Comparison of ENCODE assay signal across 20 cellular contexts in the genomic region with DNA sequence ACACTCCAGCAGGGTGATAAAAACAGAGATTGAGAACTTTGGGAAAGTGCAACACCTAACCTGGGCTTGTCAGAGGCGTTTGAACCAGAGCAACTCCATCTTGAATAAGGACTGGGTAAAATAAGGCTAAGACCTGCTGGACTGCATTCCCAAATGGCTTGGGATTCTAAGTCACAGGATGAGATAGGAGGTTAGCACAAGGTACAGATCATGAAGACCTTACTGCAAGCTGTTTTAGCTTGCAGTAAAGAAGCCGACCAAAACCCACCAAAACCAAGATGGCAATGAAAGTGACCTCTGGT. TPM values are rescaled to one million over a fixed set of nuclear protein-coding genes. Genes with fewer than 3 reads are reported as not detected.
A peak's percentile ranks its signal among the peaks of the same experiment; 100 is the strongest.
DNase-seq lines count a peak whose midpoint lies in the region; ATAC-seq and TF ChIP-seq lines count a peak whose summit lies in the region.
"Had no signal": no experiment of that assay in that cellular context is flagged by ENCODE, and none has a peak within 500 bp of the region (broad histone marks: within the 10 kb centered on the region; RNA-seq: fewer than 3 reads in every experiment).

No MANE protein-coding gene starts in this region.

- H3K4me2 ChIP-seq in IMR-90 (ENCODE audit: low read depth, low read length) (peak overlapping the region; percentile 96), mammary epithelial cell (ENCODE audit: insufficient read depth, low read depth, low read length) (peak overlapping the region; percentile 71)

- H3K18ac ChIP-seq in IMR-90 (ENCODE audit: low read depth, low read length), result peak overlapping the region; percentile 99

- H2BK120ac ChIP-seq in IMR-90 (ENCODE audit: low read depth, low read length), result peak overlapping the region; percentile 100

- H2BK20ac ChIP-seq in IMR-90 (ENCODE audit: low read depth, low read length), result peak overlapping the region; percentile 100

- DNase-seq in A673 (ENCODE audit: low spot score) (no peak), IMR-90 (no peak), mammary epithelial cell (no peak), erythroblast (lab: John Stamatoyannopoulos, UW) (no peak), NCI-H1930 (lab: John Stamatoyannopoulos, UW) (no peak), NCI-H2081 (lab: John Stamatoyannopoulos, UW) (no peak), foreskin keratinocyte (no peak)
- DNase-seq: activated CD4-positive, alpha-beta T cell treated with anti-CD3 and anti-CD28 coated beads for 48 hours; activated CD8-positive, alpha-beta memory T cell treated with anti-CD3 and anti-CD28 coated beads, Interleukin-2, amount 50 U/mL, for 48 hours; activated naive CD4-positive, alpha-beta T cell treated with Interleukin-2 at 50 U/mL for 16 hours; body of pancreas; Caco-2; dorsolateral prefrontal cortex; NCI-H1436 treated with DMSO at 0.1 percent for 48 hours; ovary; spleen; uterus had no signal

- no peaks in the 10 kb centered on the region for H3K9me3 ChIP-seq in A673 (ENCODE audit: low read depth, low read length, poor library complexity, severe bottlenecking)
- H3K9me3 ChIP-seq in IMR-90 (ENCODE audit: control insufficient read depth, insufficient read depth, low read length), result no peaks in the 10 kb centered on the region
- no peaks in the 10 kb centered on the region for H3K9me3 ChIP-seq in mammary epithelial cell (replicated peaks; ENCODE audit: insufficient read depth, low read length)
- H3K9me3 ChIP-seq: body of pancreas, Caco-2, ovary, spleen, uterus had no signal

- WGBS in IMR-90 (ENCODE audit: extremely low coverage in 2 of 2, insufficient read length in 1 of 2), 2 experiments, result 83% methylated on average over 2 of the region's 2 CpGs; no CpG with 5 or more reads in 1 of the 2 experiments
- 95% methylated on average over 2 of the region's 2 CpGs for WGBS in mammary epithelial cell (ENCODE audit: low coverage, missing lambda C conversion rate)

- no TSS peak for BruUV-seq in A673 (replicated peaks; lab: Mats Ljungman, UMichigan)
- BruUV-seq in IMR-90 (replicated peaks; lab: Mats Ljungman, UMichigan), result no TSS peak
- BruUV-seq in mammary epithelial cell (replicated peaks; lab: Mats Ljungman, UMichigan), result no TSS peak

- TF ChIP-seq POLR2A in IMR-90 (IDR thresholded peaks at IDR 0.05; ENCODE audit: low read depth, low read length), result no peak
- TF ChIP-seq POLR2A in erythroblast (IDR thresholded peaks at IDR 0.05; ENCODE audit: low read length), result no peak

- no peaks in the 10 kb centered on the region for H3K36me3 ChIP-seq in A673 (ENCODE audit: insufficient read depth, low read length, poor library complexity, severe bottlenecking)
- H3K36me3 ChIP-seq in IMR-90 (ENCODE audit: control insufficient read depth, insufficient read depth, low read length), result no peaks in the 10 kb centered on the region
- no peaks in the 10 kb centered on the region for H3K36me3 ChIP-seq in mammary epithelial cell (ENCODE audit: insufficient read depth, low read length)
- H3K36me3 ChIP-seq: ovary, spleen, uterus had no signal

- peak overlapping the region; percentile 47 for H3K9ac ChIP-seq in IMR-90 (ENCODE audit: low read depth, low read length)
- H3K9ac ChIP-seq in mammary epithelial cell (ENCODE audit: insufficient read depth, low read length), result no peak overlapping the region

- TF ChIP-seq RAD21 in IMR-90 (IDR thresholded peaks at IDR 0.05; ENCODE audit: low read length), result no peak

- H3K9me3 Mint-ChIP-seq in nephron, result peaks cover 2% of the 10 kb centered on the region
- H3K9me3 Mint-ChIP-seq: stimulated activated effector memory CD8-positive, alpha-beta T cell treated with anti-CD3 and anti-CD28 coated beads, Interleukin-12 subunit alpha, Interleukin-12 subunit beta, amount 100 ng/mL, for 72 hours had no signal

- peaks cover 13% of the 10 kb centered on the region for H3K4me1 Mint-ChIP-seq in nephron

- peak overlapping the region; percentile 100 for H3K4ac ChIP-seq in IMR-90 (ENCODE audit: low read depth, low read length)

- H2BK5ac ChIP-seq in IMR-90 (ENCODE audit: low read depth, low read length, poor library complexity, severe bottlenecking), result peak overlapping the region; percentile 98

- H3K27me3 Mint-ChIP-seq in nephron (ENCODE audit: low read depth), result no peaks in the 10 kb centered on the region

- H4K91ac ChIP-seq in IMR-90 (ENCODE audit: insufficient read depth, low read depth, low read length), result peak overlapping the region; percentile 99

- H3K4me1 ChIP-seq in A673 (ENCODE audit: insufficient read depth, low read length, poor library complexity, severe bottlenecking), result peaks cover 23% of the 10 kb centered on the region
- H3K4me1 ChIP-seq in IMR-90 (ENCODE audit: control insufficient read depth, insufficient read depth, low read length), result peaks cover 8% of the 10 kb centered on the region
- peaks cover 10% of the 10 kb centered on the region for H3K4me1 ChIP-seq in mammary epithelial cell (ENCODE audit: insufficient read depth, low read length)
- peaks cover 14% of the 10 kb centered on the region for H3K4me1 ChIP-seq in foreskin keratinocyte
- H3K4me1 ChIP-seq: Caco-2, uterus had no signal

- intact Hi-C loops in A673 (cut with micrococcal nuclease; ENCODE audit: unreplicated experiment) (no loop called here), IMR-90 (cut with micrococcal nuclease) (no loop called here), mammary epithelial cell (cut with micrococcal nuclease) (no loop called here)

- in situ Hi-C loops in IMR-90 (cut with MboI; ENCODE audit: low sequenced_read_pairs), result no loop called here
- in situ Hi-C loops in mammary epithelial cell (cut with MboI; ENCODE audit: low sequenced_read_pairs in 2 of 2), result no loop called here

- dilution Hi-C loops in IMR-90 (cut with HindIII; ENCODE audit: low sequenced_read_pairs, unreplicated experiment) (no loop called here), mammary epithelial cell (cut with HindIII; ENCODE audit: low sequenced_read_pairs) (no loop called here)

- H4K20me1 ChIP-seq in IMR-90 (ENCODE audit: insufficient read depth, low read length) (no peaks in the 10 kb centered on the region), mammary epithelial cell (ENCODE audit: insufficient read depth, low read length) (no peaks in the 10 kb centered on the region)

- H3K4me3 ChIP-seq in A673 (ENCODE audit: low read depth, low read length, poor library complexity, severe bottlenecking) (no peak overlapping the region), IMR-90 (ENCODE audit: insufficient read depth, low read depth, low read length) (no peak overlapping the region; the same call in 1 of the 2 replicates), mammary epithelial cell (replicated peaks in 1 of 3; ENCODE audit: insufficient read depth in 1 of 3, low read depth in 2 of 3, low read length in 3 of 3) (no peak overlapping the region)
- H3K4me3 ChIP-seq: body of pancreas, dorsolateral prefrontal cortex, GM12878, ovary, uterus had no signal

- H2AK9ac ChIP-seq in IMR-90 (replicated peaks; ENCODE audit: low read depth, low read length, poor library complexity), result peak overlapping the region; percentile 21

- peak overlapping the region; percentile 97 for H3K23ac ChIP-seq in IMR-90 (ENCODE audit: low read depth, low read length)

- H3K79me2 ChIP-seq in mammary epithelial cell (ENCODE audit: insufficient read depth, low read length), result peaks cover 18% of the 10 kb centered on the region

- no peak overlapping the region for H2AFZ ChIP-seq in IMR-90 (replicated peaks; ENCODE audit: low read length, poor library complexity)
- peak overlapping the region; percentile 29 for H2AFZ ChIP-seq in mammary epithelial cell (ENCODE audit: low read depth, low read length)

- H3K4me3 Mint-ChIP-seq in nephron, result no peak overlapping the region
- H3K4me3 Mint-ChIP-seq: stimulated activated effector memory CD8-positive, alpha-beta T cell treated with anti-CD3 and anti-CD28 coated beads, Interleukin-12 subunit alpha, Interleukin-12 subunit beta, amount 100 ng/mL, for 72 hours had no signal

- H3K79me1 ChIP-seq in IMR-90 (ENCODE audit: low read depth in 1 of 2, low read length in 2 of 2), result peaks cover 17 to 58% of the 10 kb centered on the region in 2 experiments

- ATAC-seq in IMR-90 (ENCODE audit: low read depth) (no peak), foreskin keratinocyte (no peak)
- ATAC-seq: body of pancreas, GM12878 had no signal

- peak overlapping the region; percentile 99 for H4K5ac ChIP-seq in IMR-90 (ENCODE audit: low read depth, low read length)

- H3K27me3 ChIP-seq in A673 (replicated peaks; ENCODE audit: insufficient read depth, low read depth, low read length, poor library complexity), result no peaks in the 10 kb centered on the region
- no peaks in the 10 kb centered on the region for H3K27me3 ChIP-seq in IMR-90 (ENCODE audit: control insufficient read depth, insufficient read depth, low read length)
- H3K27me3 ChIP-seq in mammary epithelial cell (ENCODE audit: insufficient read depth, low read length), result no peaks in the 10 kb centered on the region
- no peaks in the 10 kb centered on the region for H3K27me3 ChIP-seq in foreskin keratinocyte
- H3K27me3 ChIP-seq: body of pancreas, dorsolateral prefrontal cortex, ovary, spleen, uterus had no signal

- H4K8ac ChIP-seq in IMR-90 (ENCODE audit: low read depth in 2 of 2, low read length in 2 of 2), result peak overlapping the region; percentile 93 to 95

- peaks cover 1% of the 10 kb centered on the region for H3K36me3 Mint-ChIP-seq in nephron (ENCODE audit: low read depth)
- H3K36me3 Mint-ChIP-seq: stimulated activated effector memory CD8-positive, alpha-beta T cell treated with anti-CD3 and anti-CD28 coated beads, Interleukin-12 subunit alpha, Interleukin-12 subunit beta, amount 100 ng/mL, for 72 hours had no signal

- H3K14ac ChIP-seq in IMR-90 (replicated peaks; ENCODE audit: low read depth, low read length), result peak overlapping the region; percentile 99

- no peak for TF ChIP-seq CTCF in A673 (conservative IDR thresholded peaks at IDR 0.05; ENCODE audit: low read depth, low read length)
- TF ChIP-seq CTCF in IMR-90 (conservative IDR thresholded peaks at IDR 0.05; ENCODE audit: low read depth, low read length), result no peak
- TF ChIP-seq CTCF in mammary epithelial cell (conservative IDR thresholded peaks at IDR 0.05 in 1 of 2, IDR thresholded peaks at IDR 0.05 in 1 of 2; ENCODE audit: extremely low read depth in 1 of 2, insufficient read depth in 1 of 2, low read depth in 1 of 2, low read length in 2 of 2), result no peak
- TF ChIP-seq CTCF in nephron (IDR thresholded peaks at IDR 0.05; ENCODE audit: unreplicated experiment in 3 of 3), result no peak
- no peak for TF ChIP-seq CTCF in foreskin keratinocyte (conservative IDR thresholded peaks at IDR 0.05)

- H3K27ac Mint-ChIP-seq in nephron, result peak overlapping the region in 2 of 3 experiments; percentile 44 to 78
- H3K27ac Mint-ChIP-seq: stimulated activated effector memory CD8-positive, alpha-beta T cell treated with anti-CD3 and anti-CD28 coated beads, Interleukin-12 subunit alpha, Interleukin-12 subunit beta, amount 100 ng/mL, for 72 hours had no signal

- H3K56ac ChIP-seq in IMR-90 (ENCODE audit: extremely low read depth, insufficient read depth, low read length), result peak overlapping the region; percentile 80

- peak overlapping the region; percentile 27 for H3K27ac ChIP-seq in A673 (ENCODE audit: low read depth, low read length, poor library complexity, severe bottlenecking)
- peak overlapping the region; percentile 98 for H3K27ac ChIP-seq in IMR-90 (ENCODE audit: insufficient read depth, low read length)
- H3K27ac ChIP-seq in mammary epithelial cell (ENCODE audit: insufficient read depth, low read depth, low read length), result peak overlapping the region; percentile 38
- no peak overlapping the region for H3K27ac ChIP-seq in foreskin keratinocyte
- H3K27ac ChIP-seq: body of pancreas, dorsolateral prefrontal cortex, ovary, uterus had no signal

- peaks cover 5% of the 10 kb centered on the region for H3K9me1 ChIP-seq in IMR-90 (ENCODE audit: insufficient read depth, low read length)

- CTCF ChIA-PET in A673 (lab: Charles Lee), result no interaction called here
- CTCF ChIA-PET in IMR-90 (lab: Yijun Ruan, JAX), result no interaction called here
- CTCF ChIA-PET in mammary epithelial cell (lab: Charles Lee; ENCODE audit: low non-redundant PET), result no interaction called here

- POLR2A ChIA-PET in A673 (lab: Charles Lee; ENCODE audit: low non-redundant PET), result no interaction called here
- POLR2A ChIA-PET in IMR-90 (lab: Charles Lee; ENCODE audit: unreplicated experiment), result no interaction called here

- H2AK5ac ChIP-seq in IMR-90 (ENCODE audit: low read depth, low read length), result peak overlapping the region; percentile 100

- peak overlapping the region; percentile 96; the same call in 2 of the 3 replicates for H2BK15ac ChIP-seq in IMR-90 (ENCODE audit: low read depth, low read length)

RNA-seq across cellular contexts. Expression of a gene that starts 43.9 kb away (rescaled TPM):
- total RNA-seq in A673 (2021), result 7.3 and 8.4 TPM in 2 replicates
- total RNA-seq in IMR-90 (2012; rRNA removed), result 51.9 and 62.4 TPM in 2 replicates
- 18.9 and 19.8 TPM in 2 replicates for polyA plus RNA-seq in IMR-90 (2012; rRNA removed)
- polyA plus RNA-seq in IMR-90 (2012; cell fraction: cytosol; rRNA removed), result 12.1 and 13.6 TPM in 2 replicates
- 9.8 and 11.1 TPM in 2 replicates for polyA plus RNA-seq in IMR-90 (2012; cell fraction: nucleus; rRNA removed; ENCODE audit: low replicate concordance)
- 10 to 100 TPM; 14.4 to 21.5 TPM for total RNA-seq in mammary epithelial cell
- 16.2 TPM for polyA plus RNA-seq in mammary epithelial cell
- polyA minus RNA-seq in mammary epithelial cell, result 33.6 TPM
- total RNA-seq in foreskin keratinocyte, result 15.0 and 16.7 TPM in 2 replicates
- polyA plus RNA-seq in foreskin keratinocyte, result 6.3 and 8.1 TPM in 2 replicates

RNA-seq across cellular contexts. Expression of a gene that starts 55.5 kb away (rescaled TPM):
- 30.9 and 40.0 TPM in 2 replicates for total RNA-seq in A673 (2021)
- total RNA-seq in IMR-90 (2012; rRNA removed), result 37.5 and 48.9 TPM in 2 replicates
- 28.6 and 31.1 TPM in 2 replicates for polyA plus RNA-seq in IMR-90 (2012; rRNA removed)
- polyA plus RNA-seq in IMR-90 (2012; cell fraction: cytosol; rRNA removed), result 6.6 and 12.8 TPM in 2 replicates
- polyA plus RNA-seq in IMR-90 (2012; cell fraction: nucleus; rRNA removed; ENCODE audit: low replicate concordance), result 6.9 and 47.0 TPM in 2 replicates
- 10 to 100 TPM; 42.3 to 70.8 TPM for total RNA-seq in mammary epithelial cell
- polyA plus RNA-seq in mammary epithelial cell, result 15.9 TPM
- polyA minus RNA-seq in mammary epithelial cell, result 56.0 TPM
- total RNA-seq in foreskin keratinocyte, result 65.6 and 68.8 TPM in 2 replicates
- 35.2 and 43.9 TPM in 2 replicates for polyA plus RNA-seq in foreskin keratinocyte
